Comparison of ENCODE assay signal across 1 cellular context in genomic region chr7:100433276-100433591, GRCh38.
TF ChIP-seq lines count a peak whose summit lies in the region.

No MANE protein-coding gene starts in this region.

TF ChIP-seq in GM12878, 131 proteins besides CTCF, POLR2A, EP300 and RAD21:
- no peak for TF ChIP-seq CHD1 (IDR thresholded peaks at IDR 0.05; ENCODE audit: low read depth, low read length)
- TF ChIP-seq ASH2L (IDR thresholded peaks at IDR 0.05; ENCODE audit: borderline replicate concordance, low read depth), result no peak
- TF ChIP-seq KDM1A (IDR thresholded peaks at IDR 0.05; ENCODE audit: borderline replicate concordance), result no peak
- no peak for TF ChIP-seq USF1 (IDR thresholded peaks at IDR 0.05; ENCODE audit: borderline replicate concordance, extremely low read length, insufficient read depth, low read depth, low read length)
